Comparison of ENCODE assay signal across 10 cellular contexts in genomic region chr9:93468763-93469456, GRCh38. TPM values are rescaled to one million over a fixed set of nuclear protein-coding genes. Genes with fewer than 3 reads are reported as not detected.
DNase-seq lines count a peak whose midpoint lies in the region; ATAC-seq and TF ChIP-seq lines count a peak whose summit lies in the region.
"Had no signal": no experiment of that assay in that cellular context is flagged by ENCODE, and none has a peak within 500 bp of the region (broad histone marks: within the 10 kb centered on the region; RNA-seq: fewer than 3 reads in every experiment).

No MANE protein-coding gene starts in this region.

- H3K36me3 ChIP-seq in GM23338 (ENCODE audit: insufficient read depth): peaks cover 1% of the 10 kb centered on the region; the same call in 1 of the 2 replicates

- POLR2A ChIA-PET in activated CD8-positive, alpha-beta T cell treated with anti-CD3 and anti-CD28 coated beads, Interleukin-2, amount 10 ng/mL, durations not matched to agents 7 days and 5 days (lab: Charles Lee): interaction anchor here (1.0 to 2.1 kb wide), 2 partner anchors 18 to 98 kb away, joined by 7 read pairs; partner anchors contain the start of gene FAM120A

- H3K4me3 ChIP-seq in GM23338: no peak overlapping the region
- peak overlapping the region; percentile 10 for H3K4me3 ChIP-seq in skeletal muscle cell (ENCODE audit: low read depth, low read length)

- H3K4me1 Mint-ChIP-seq in GM23338: peaks cover 56% of the 10 kb centered on the region
- H3K4me1 Mint-ChIP-seq in activated CD8-positive, alpha-beta T cell treated with anti-CD3 and anti-CD28 coated beads, Interleukin-2, amount 10 ng/mL, durations not matched to agents 7 days and 5 days (ENCODE audit: low read depth): peaks cover 65% of the 10 kb centered on the region

- peaks cover 40% of the 10 kb centered on the region for H4K20me1 ChIP-seq in GM23338 (replicated peaks; ENCODE audit: insufficient read depth)

- CTCF ChIA-PET in activated CD8-positive, alpha-beta T cell treated with anti-CD3 and anti-CD28 coated beads, Interleukin-2, amount 10 ng/mL, durations not matched to agents 7 days and 5 days (lab: Charles Lee): interaction anchor here (1.3 kb wide), 1 partner anchor 17 kb away, joined by 4 read pairs; the partner anchor contains the start of gene FAM120A

- H3K27me3 ChIP-seq in GM23338 (ENCODE audit: insufficient read depth): no peaks in the 10 kb centered on the region
- H3K27me3 ChIP-seq: dorsolateral prefrontal cortex had no signal

- no peak for TF ChIP-seq CTCF in GM23338 (conservative IDR thresholded peaks at IDR 0.05; ENCODE audit: low read depth in 2 of 2)

- no peak for DNase-seq in GM23338 (ENCODE audit: low spot score)
- no peak for DNase-seq in activated CD8-positive, alpha-beta T cell treated with anti-CD3 and anti-CD28 coated beads, Interleukin-2, amount 10 ng/mL, durations not matched to agents 7 days and 5 days
- DNase-seq in left cardiac atrium: no peak
- no peak for DNase-seq in skeletal muscle cell (ENCODE audit: low read depth)
- DNase-seq in NCI-H2171 treated with DMSO at 0.1 percent for 48 hours (lab: John Stamatoyannopoulos, UW): no peak
- no peak for DNase-seq in substantia nigra (lab: John Stamatoyannopoulos, UW)
- no peak for DNase-seq in COLO668 (lab: John Stamatoyannopoulos, UW; ENCODE audit: unreplicated experiment)
- DNase-seq: dorsolateral prefrontal cortex, NCI-H524 treated with DMSO at 0.1 percent for 48 hours had no signal

- no peaks in the 10 kb centered on the region for H3F3A ChIP-seq in GM23338 (replicated peaks; ENCODE audit: low read depth)

- H3K4me3 Mint-ChIP-seq in GM23338: no peak overlapping the region; the same call in 2 of the 3 replicates
- no peak overlapping the region for H3K4me3 Mint-ChIP-seq in activated CD8-positive, alpha-beta T cell treated with anti-CD3 and anti-CD28 coated beads, Interleukin-2, amount 10 ng/mL, durations not matched to agents 7 days and 5 days

- H3K9me2 ChIP-seq in GM23338 (ENCODE audit: insufficient read depth): no peaks in the 10 kb centered on the region

- H3K9me3 Mint-ChIP-seq in GM23338: no peaks in the 10 kb centered on the region
- no peaks in the 10 kb centered on the region for H3K9me3 Mint-ChIP-seq in activated CD8-positive, alpha-beta T cell treated with anti-CD3 and anti-CD28 coated beads, Interleukin-2, amount 10 ng/mL, durations not matched to agents 7 days and 5 days (ENCODE audit: insufficient read depth)

- H3K79me2 ChIP-seq in GM23338 (replicated peaks; ENCODE audit: insufficient read depth): peaks cover 99% of the 10 kb centered on the region

- ATAC-seq in GM23338 (peak; percentile 57), left cardiac atrium (peak; percentile 72 to 81), GM18505 (IDR thresholded peaks at IDR 0.05; ENCODE audit: unreplicated experiment) (no peak)
- ATAC-seq in activated CD8-positive, alpha-beta T cell treated with anti-CD3 and anti-CD28 coated beads, Interleukin-2, amount 10 ng/mL, durations not matched to agents 7 days and 5 days: no peak

- intact Hi-C loops in left cardiac atrium (cut with DNase I): no loop called here

- TF ChIP-seq POLR2A in GM18505 (IDR thresholded peaks at IDR 0.05; ENCODE audit: borderline replicate concordance, extremely low read depth, insufficient read depth, insufficient read length): no peak

- H3K27ac ChIP-seq in GM23338 (ENCODE audit: low read depth): no peak overlapping the region
- no peak overlapping the region for H3K27ac ChIP-seq in substantia nigra (ENCODE audit: low read depth, low read length, poor library complexity, severe bottlenecking)

- peaks cover 54% of the 10 kb centered on the region for H3K4me1 ChIP-seq in GM23338 (ENCODE audit: insufficient read depth)

- peaks cover 20% of the 10 kb centered on the region; the same call in 2 of the 3 replicates for H3K36me3 Mint-ChIP-seq in GM23338 (ENCODE audit: low read depth)
- peaks cover 38% of the 10 kb centered on the region for H3K36me3 Mint-ChIP-seq in activated CD8-positive, alpha-beta T cell treated with anti-CD3 and anti-CD28 coated beads, Interleukin-2, amount 10 ng/mL, durations not matched to agents 7 days and 5 days (ENCODE audit: low read depth)

- H3K27ac Mint-ChIP-seq in GM23338: peak overlapping the region; percentile 62
- peak overlapping the region; percentile 58 for H3K27ac Mint-ChIP-seq in activated CD8-positive, alpha-beta T cell treated with anti-CD3 and anti-CD28 coated beads, Interleukin-2, amount 10 ng/mL, durations not matched to agents 7 days and 5 days

- H3K4me2 ChIP-seq in GM23338: 0 out of 2 replicates have a peak overlapping the region, but pooled peaks have one; percentile 34

- peaks cover 2% of the 10 kb centered on the region for H3K27me3 Mint-ChIP-seq in GM23338 (ENCODE audit: insufficient read depth, low read depth, poor library complexity)
- no peaks in the 10 kb centered on the region for H3K27me3 Mint-ChIP-seq in activated CD8-positive, alpha-beta T cell treated with anti-CD3 and anti-CD28 coated beads, Interleukin-2, amount 10 ng/mL, durations not matched to agents 7 days and 5 days (ENCODE audit: low read depth)

- no peak overlapping the region for H2AFZ ChIP-seq in GM23338

TF ChIP-seq in GM23338, 12 proteins besides CTCF, POLR2A, EP300 and RAD21 (continues in another document):
- TF ChIP-seq EZH2phosphoT487 (IDR thresholded peaks at IDR 0.05; ENCODE audit: unreplicated experiment) (no peak), CREB1 (CRISPR knock-in tag; IDR thresholded peaks at IDR 0.05; ENCODE audit: low read depth) (no peak), JUNB (IDR thresholded peaks at IDR 0.05; ENCODE audit: unreplicated experiment) (no peak), ZNF462 (CRISPR knock-in tag; IDR thresholded peaks at IDR 0.05) (no peak), ZNF114 (CRISPR knock-in tag; IDR thresholded peaks at IDR 0.05) (no peak)

RNA-seq across cellular contexts. Expression of gene FAM120AOS, which starts 15.5 kb away (rescaled TPM):
- 38.1 and 40.4 TPM in 2 replicates for total RNA-seq in GM23338 (2014; rRNA removed; shearing (Covaris generic))
- polyA plus RNA-seq in GM23338 (2016; fragmentation: Nextera tagmentation; extraction: Ambion mirVana): 27.5 and 31.5 TPM in 2 replicates
- 10 to 100 TPM; 35.1 to 36.5 TPM for total RNA-seq in activated CD8-positive, alpha-beta T cell treated with anti-CD3 and anti-CD28 coated beads, Interleukin-2, amount 10 ng/mL, durations not matched to agents 7 days and 5 days
- 10 to 100 TPM; 34.5 to 34.7 TPM for total RNA-seq in left cardiac atrium

RNA-seq across cellular contexts. Expression of gene FAM120A, which starts 17.4 kb away (rescaled TPM):
- total RNA-seq in GM23338 (2014; rRNA removed; shearing (Covaris generic)): 47.9 and 52.5 TPM in 2 replicates
- 28.2 and 29.9 TPM in 2 replicates for polyA plus RNA-seq in GM23338 (2016; fragmentation: Nextera tagmentation; extraction: Ambion mirVana)
- 100 to 1,000 TPM; 139 to 141 TPM for total RNA-seq in activated CD8-positive, alpha-beta T cell treated with anti-CD3 and anti-CD28 coated beads, Interleukin-2, amount 10 ng/mL, durations not matched to agents 7 days and 5 days
- total RNA-seq in left cardiac atrium: 10 to 100 TPM; 79.6 to 79.7 TPM

Comparison
In these comparisons a context has a peak if more than half of its experiments do, and no peak if none do; other contexts are left out.
1. ATAC-seq: peak in GM23338 (single experiment) and left cardiac atrium (2 of 2); none in activated CD8-positive, alpha-beta T cell treated with anti-CD3 and anti-CD28 coated beads, Interleukin-2, amount 10 ng/mL, durations not matched to agents 7 days and 5 days (single experiment) and GM18505 (single experiment).